Comparison of ENCODE assay signal across 8 cellular contexts in genomic region chr17:7260601-7261376, GRCh38. TPM values are rescaled to one million over a fixed set of nuclear protein-coding genes. Genes with fewer than 3 reads are reported as not detected.
DNase-seq lines count a peak whose midpoint lies in the region; ATAC-seq and TF ChIP-seq lines count a peak whose summit lies in the region.

No MANE protein-coding gene starts in this region.

- DNase-seq in NCI-H345 (lab: John Stamatoyannopoulos, UW) (peak; percentile 27), NCI-H345 treated with DMSO at 0.1 percent for 48 hours (lab: John Stamatoyannopoulos, UW; ENCODE audit: unreplicated experiment) (no peak), T-helper 17 cell (peak in 2 of 3 donors; percentile 34 to 42), epithelial cell of prostate (ENCODE audit: low read depth, low spot score) (no peak), natural killer cell (peak; percentile 29)
- no peak for DNase-seq in effector CD4-positive, alpha-beta T cell

- intact Hi-C loops in natural killer cell (cut with micrococcal nuclease), result no loop called here

- H3K36me3 Mint-ChIP-seq in T-helper 17 cell (ENCODE audit: low read depth) (peaks cover 2% of the 10 kb centered on the region), natural killer cell (peaks cover 12% of the 10 kb centered on the region)

- peak; percentile 61 for ATAC-seq in T-helper 17 cell
- ATAC-seq in natural killer cell, result peak; percentile 38 to 62 (median 46)
- ATAC-seq in HG03354 (IDR thresholded peaks at IDR 0.05; ENCODE audit: poor library complexity, severe bottlenecking, unreplicated experiment), result no peak
- no peak for ATAC-seq in HG03520 (IDR thresholded peaks at IDR 0.05; ENCODE audit: unreplicated experiment)

- no peak for TF ChIP-seq CTCF in natural killer cell (IDR thresholded peaks at IDR 0.05)

- no peaks in the 10 kb centered on the region for H3K9me3 ChIP-seq in T-helper 17 cell (ENCODE audit: control insufficient read depth, low read length, poor library complexity, severe bottlenecking)

- H3K4me3 Mint-ChIP-seq in T-helper 17 cell, result peak overlapping the region; percentile 62
- peak overlapping the region; percentile 66 for H3K4me3 Mint-ChIP-seq in natural killer cell

- H3K27ac Mint-ChIP-seq in T-helper 17 cell (peak overlapping the region; percentile 16), natural killer cell (peak overlapping the region in 1 of 2 donors; percentile 64)

- H3K27ac ChIP-seq in epithelial cell of prostate, result peak overlapping the region; percentile 99

- H3K4me1 Mint-ChIP-seq in T-helper 17 cell (peaks cover 19% of the 10 kb centered on the region), natural killer cell (peaks cover 17% of the 10 kb centered on the region in 2 donors)

- H3K27me3 Mint-ChIP-seq in T-helper 17 cell (peaks cover 16% of the 10 kb centered on the region), natural killer cell (ENCODE audit: low read depth in 2 of 2) (peaks cover 14 to 16% of the 10 kb centered on the region in 2 donors)

- no peaks in the 10 kb centered on the region for H3K9me3 Mint-ChIP-seq in natural killer cell

RNA-seq across cellular contexts. Expression of gene CLDN7, which starts 1.5 kb away (rescaled TPM):
- total RNA-seq in T-helper 17 cell (1 to 10 TPM in 1 of 2 donors, under 1 TPM in 1; 0.78 to 1.2 TPM), natural killer cell (1 to 10 TPM in 2 of 3 donors, under 1 TPM in 1; 0.99 to 1.8 (median 1.7) TPM)

RNA-seq across cellular contexts. Expression of gene ELP5, which starts 8.8 kb away (rescaled TPM):
- total RNA-seq in T-helper 17 cell (10 to 100 TPM; 43.0 to 51.0 TPM), natural killer cell (10 to 100 TPM; 30.1 to 38.5 (median 30.3) TPM)

RNA-seq across cellular contexts. Expression of gene CTDNEP1, which starts 9.3 kb away (rescaled TPM):
- 100 to 1,000 TPM; 112 to 115 TPM for total RNA-seq in T-helper 17 cell
- total RNA-seq in natural killer cell, result 100 to 1,000 TPM; 127 to 139 (median 131) TPM

RNA-seq across cellular contexts. Expression of gene GABARAP, which starts 18.5 kb away (rescaled TPM):
- total RNA-seq in T-helper 17 cell, result 100 to 1,000 TPM; 212 to 247 TPM
- total RNA-seq in natural killer cell, result 100 to 1,000 TPM; 256 to 277 (median 276) TPM

RNA-seq across cellular contexts. Expression of gene SLC2A4, which starts 20.7 kb away (rescaled TPM):
- total RNA-seq in T-helper 17 cell, result not detected
- not detected for total RNA-seq in natural killer cell

Comparison
In these comparisons a context has a peak if more than half of its experiments do, and no peak if none do; other contexts are left out.
1. DNase-seq: peak in NCI-H345 (single experiment), T-helper 17 cell (2 of 3) and natural killer cell (single experiment); none in NCI-H345 treated with DMSO at 0.1 percent for 48 hours (single experiment), epithelial cell of prostate (single experiment) and effector CD4-positive, alpha-beta T cell (single experiment).
2. ATAC-seq: peak in T-helper 17 cell (single experiment) and natural killer cell (3 of 3); none in HG03354 (single experiment) and HG03520 (single experiment).